ENCODE assay signal across 8 cellular contexts in genomic region chr16:21611546-21612384, GRCh38. TPM values are rescaled to one million over a fixed set of nuclear protein-coding genes. Genes with fewer than 3 reads are reported as not detected.
A peak's percentile ranks its signal among the peaks of the same experiment; 100 is the strongest.
DNase-seq lines count a peak whose midpoint lies in the region; ATAC-seq and TF ChIP-seq lines count a peak whose summit lies in the region.

No MANE protein-coding gene starts in this region.

- H3K36me3 Mint-ChIP-seq in CD8-positive, alpha-beta memory T cell: peaks cover 0 to 34% (median 2%) of the 10 kb centered on the region in 3 donors

- TF ChIP-seq CTCF in OCI-LY1 (IDR thresholded peaks at IDR 0.05; ENCODE audit: low read length): no peak

- H2BK5ac ChIP-seq in neuronal stem cell (ENCODE audit: low read length): no peak overlapping the region

- CTCF ChIA-PET in CD8-positive, alpha-beta memory T cell (lab: Charles Lee): no interaction called here

- no peaks in the 10 kb centered on the region for H3K9me3 ChIP-seq in CD8-positive, alpha-beta memory T cell (ENCODE audit: low read length)
- H3K9me3 ChIP-seq in OCI-LY1 (ENCODE audit: low read length) (no peaks in the 10 kb centered on the region), neuronal stem cell (replicated peaks in 1 of 2; ENCODE audit: control insufficient read depth in 2 of 2, insufficient read depth in 1 of 2, low read depth in 1 of 2, low read length in 2 of 2) (no peaks in the 10 kb centered on the region)

- H4K91ac ChIP-seq in neuronal stem cell (ENCODE audit: low read depth, low read length, poor library complexity): no peak overlapping the region

- H3K4me1 ChIP-seq in CD8-positive, alpha-beta memory T cell (ENCODE audit: insufficient read depth, low read length): peaks cover 78% of the 10 kb centered on the region
- H3K4me1 ChIP-seq in OCI-LY1 (ENCODE audit: insufficient read depth, low read length, severe bottlenecking): peaks cover 65% of the 10 kb centered on the region
- H3K4me1 ChIP-seq in neuronal stem cell (ENCODE audit: control insufficient read depth in 2 of 2, insufficient read depth in 1 of 2, low read depth in 1 of 2, low read length in 2 of 2): peaks cover 7 to 13% of the 10 kb centered on the region in 2 donors

- no peaks in the 10 kb centered on the region for H3K9me3 Mint-ChIP-seq in CD8-positive, alpha-beta memory T cell

- DNase-seq in CD8-positive, alpha-beta memory T cell: no peak
- DNase-seq in dermis blood vessel endothelial cell: peak; percentile 7
- DNase-seq in neuronal stem cell (ENCODE audit: low spot score): no peak
- DNase-seq in NCI-H1092 treated with DMSO at 0.1 percent for 48 hours (lab: John Stamatoyannopoulos, UW): no peak

- no CpG with 5 or more reads among the region's 7 CpGs for WGBS in neuronal stem cell (ENCODE audit: extremely low coverage in 2 of 2, insufficient read length in 2 of 2, insufficient replicate concordance in 1 of 2), 2 donors

- ATAC-seq in HG02588 (IDR thresholded peaks at IDR 0.05; ENCODE audit: unreplicated experiment): no peak
- ATAC-seq in GM21367 (IDR thresholded peaks at IDR 0.05; ENCODE audit: unreplicated experiment): no peak
- ATAC-seq in HG03442 (IDR thresholded peaks at IDR 0.05; ENCODE audit: unreplicated experiment): no peak

- POLR2A ChIA-PET in CD8-positive, alpha-beta memory T cell (lab: Charles Lee): no interaction called here

- H3K9me2 ChIP-seq in OCI-LY1 (ENCODE audit: low read depth, low read length): no peaks in the 10 kb centered on the region

- H3K4me3 Mint-ChIP-seq in CD8-positive, alpha-beta memory T cell: peak overlapping the region in 4 of 7 donors; percentile 13 to 49 (median 24)

- no peaks in the 10 kb centered on the region for H3K27me3 ChIP-seq in CD8-positive, alpha-beta memory T cell (ENCODE audit: insufficient read depth, low read length, poor library complexity, severe bottlenecking)
- H3K27me3 ChIP-seq in OCI-LY1 (ENCODE audit: insufficient read depth, low read length) (no peaks in the 10 kb centered on the region), neuronal stem cell (ENCODE audit: control insufficient read depth in 3 of 3, insufficient read depth in 3 of 3, low read depth in 1 of 3, low read length in 3 of 3) (no peaks in the 10 kb centered on the region)

- no peaks in the 10 kb centered on the region for H4K20me1 ChIP-seq in OCI-LY1 (ENCODE audit: insufficient read depth, low read length)

- H2AFZ ChIP-seq in OCI-LY1 (ENCODE audit: low read length) (no peak overlapping the region), neuronal stem cell (ENCODE audit: low read length) (no peak overlapping the region)

- H3K79me2 ChIP-seq in OCI-LY1 (ENCODE audit: insufficient read depth, low read length): peaks cover 70% of the 10 kb centered on the region

- H2AK5ac ChIP-seq in neuronal stem cell (ENCODE audit: low read depth, low read length): no peak overlapping the region

- H2BK120ac ChIP-seq in neuronal stem cell (ENCODE audit: low read depth, low read length): no peak overlapping the region

- H3K4me3 ChIP-seq in CD8-positive, alpha-beta memory T cell (ENCODE audit: low read length): no peak overlapping the region
- H3K4me3 ChIP-seq in OCI-LY1 (ENCODE audit: low read depth, low read length, poor library complexity, severe bottlenecking) (no peak overlapping the region), neuronal stem cell (ENCODE audit: low read length in 2 of 2) (no peak overlapping the region)

- no peak overlapping the region for H4K8ac ChIP-seq in neuronal stem cell (ENCODE audit: low read depth, low read length)

- peaks cover 71 to 93% (median 82%) of the 10 kb centered on the region in 3 donors for H3K4me1 Mint-ChIP-seq in CD8-positive, alpha-beta memory T cell

- H2BK15ac ChIP-seq in neuronal stem cell (ENCODE audit: low read length): no peak overlapping the region

- no peak overlapping the region for H3K23ac ChIP-seq in neuronal stem cell (ENCODE audit: low read depth, low read length, poor library complexity)

- H3K18ac ChIP-seq in neuronal stem cell (ENCODE audit: low read length): peak overlapping the region; percentile 41

- no peaks in the 10 kb centered on the region for H3K27me3 Mint-ChIP-seq in CD8-positive, alpha-beta memory T cell

- H3K9ac ChIP-seq in OCI-LY1 (ENCODE audit: low read length): no peak overlapping the region; the same call in 1 of the 2 replicates
- no peak overlapping the region for H3K9ac ChIP-seq in neuronal stem cell (ENCODE audit: low read depth, low read length, poor library complexity)

- H3K4ac ChIP-seq in neuronal stem cell (ENCODE audit: low read length): no peak overlapping the region

- H3K14ac ChIP-seq in neuronal stem cell (ENCODE audit: low read length): no peak overlapping the region

- H2BK12ac ChIP-seq in neuronal stem cell (ENCODE audit: low read length): no peak overlapping the region

- H3K4me2 ChIP-seq in OCI-LY1 (ENCODE audit: low read length): peak overlapping the region; percentile 22; the same call in 1 of the 2 replicates
- H3K4me2 ChIP-seq in neuronal stem cell (ENCODE audit: insufficient read depth, low read length, poor library complexity, severe bottlenecking): no peak overlapping the region

- H3F3A ChIP-seq in OCI-LY1 (ENCODE audit: insufficient read depth, low read length): no peaks in the 10 kb centered on the region

- H3K36me3 ChIP-seq in CD8-positive, alpha-beta memory T cell (ENCODE audit: insufficient read depth, low read length): no peaks in the 10 kb centered on the region
- H3K36me3 ChIP-seq in OCI-LY1 (ENCODE audit: insufficient read depth, low read length) (peaks cover 32% of the 10 kb centered on the region; the same call in 1 of the 2 replicates), neuronal stem cell (replicated peaks in 1 of 2; ENCODE audit: control insufficient read depth in 2 of 2, insufficient read depth in 2 of 2, low read length in 2 of 2) (peaks cover 0 to 37% of the 10 kb centered on the region in 2 donors)

- H3K27ac ChIP-seq in CD8-positive, alpha-beta memory T cell (ENCODE audit: low read depth, low read length): peak overlapping the region; percentile 53
- H3K27ac ChIP-seq in OCI-LY1 (ENCODE audit: low read depth, low read length, poor library complexity, severe bottlenecking): peak overlapping the region; percentile 51
- H3K27ac ChIP-seq in neuronal stem cell (replicated peaks; ENCODE audit: low read length): no peak overlapping the region

- H3K79me1 ChIP-seq in neuronal stem cell (ENCODE audit: low read depth, low read length): no peaks in the 10 kb centered on the region

- H3K27ac Mint-ChIP-seq in CD8-positive, alpha-beta memory T cell: peak overlapping the region; percentile 4 to 73 (median 56)

RNA-seq across cellular contexts. Expression of gene METTL9, which starts 12.4 kb away (rescaled TPM):
- 10 to 100 TPM; 73.8 to 74.2 TPM for total RNA-seq in CD8-positive, alpha-beta memory T cell
- polyA plus RNA-seq in CD8-positive, alpha-beta memory T cell: 120 TPM
- 200 and 265 TPM in 2 replicates for total RNA-seq in dermis blood vessel endothelial cell
- polyA plus RNA-seq in neuronal stem cell (2013, experiment 1 of 2): 168 TPM
- polyA plus RNA-seq in neuronal stem cell (2013, experiment 2 of 2): 167 TPM

RNA-seq across cellular contexts. Expression of gene IGSF6, which starts 40.6 kb away (rescaled TPM):
- total RNA-seq in CD8-positive, alpha-beta memory T cell: 1 to 10 TPM in 1 of 2 experiments, under 1 TPM in 1; 0.58 to 1.1 TPM
- 0.32 TPM for polyA plus RNA-seq in CD8-positive, alpha-beta memory T cell
- not detected in 2 replicates for total RNA-seq in dermis blood vessel endothelial cell
- not detected for polyA plus RNA-seq in neuronal stem cell (2013, experiment 1 of 2)
- not detected for polyA plus RNA-seq in neuronal stem cell (2013, experiment 2 of 2)

RNA-seq across cellular contexts. Expression of gene OTOA, which starts 52.0 kb away (rescaled TPM):
- under 1 TPM; 0.09 TPM for total RNA-seq in CD8-positive, alpha-beta memory T cell
- not detected for polyA plus RNA-seq in CD8-positive, alpha-beta memory T cell
- total RNA-seq in dermis blood vessel endothelial cell: 0.09 TPM in 1 of 2 replicates, not detected in the other
- polyA plus RNA-seq in neuronal stem cell (2013, experiment 1 of 2): 1.8 TPM
- 2.1 TPM for polyA plus RNA-seq in neuronal stem cell (2013, experiment 2 of 2)
